ENCODE assay signal across 11 cellular contexts in genomic region chr2:20471902-20472559, GRCh38.
"Had no signal": no experiment of that assay in that cellular context is flagged by ENCODE, and none has a peak within 500 bp of the region (broad histone marks: within the 10 kb centered on the region; RNA-seq: fewer than 3 reads in every experiment).

No MANE protein-coding gene starts in this region.

- H3K27me3 ChIP-seq: dorsolateral prefrontal cortex, esophagus muscularis mucosa, stomach, uterus had no signal

- ATAC-seq: activated CD4-positive, CD25-positive, alpha-beta regulatory T cell treated with anti-CD3 and anti-CD28 coated beads, Interleukin-2, amount 50 U/mL, for 24 hours; activated T-cell treated with anti-CD3 and anti-CD28 coated beads, Interleukin-2, amount 50 U/mL, for 72 hours had no signal

- H3K4me1 Mint-ChIP-seq: activated naive CD8-positive, alpha-beta T cell treated with anti-CD3 and anti-CD28 coated beads, Interleukin-2, amount 10 ng/mL, durations not matched to agents 7 days and 5 days had no signal

- H3K4me3 Mint-ChIP-seq: activated CD4-positive, alpha-beta memory T cell treated with anti-CD3 and anti-CD28 coated beads for 36 hours; activated naive CD8-positive, alpha-beta T cell treated with anti-CD3 and anti-CD28 coated beads, Interleukin-2, amount 10 ng/mL, durations not matched to agents 7 days and 5 days; activated T-cell treated with anti-CD3 and anti-CD28 coated beads, Interleukin-2, amount 50 U/mL, for 72 hours; nephron had no signal

- H3K27ac Mint-ChIP-seq: activated CD4-positive, alpha-beta memory T cell treated with anti-CD3 and anti-CD28 coated beads for 36 hours; activated naive CD8-positive, alpha-beta T cell treated with anti-CD3 and anti-CD28 coated beads, Interleukin-2, amount 10 ng/mL, durations not matched to agents 7 days and 5 days; activated T-cell treated with anti-CD3 and anti-CD28 coated beads, Interleukin-2, amount 50 U/mL, for 72 hours; nephron had no signal

- H3K27ac ChIP-seq: esophagus muscularis mucosa, uterus had no signal

- H3K27me3 Mint-ChIP-seq: activated CD4-positive, alpha-beta memory T cell treated with anti-CD3 and anti-CD28 coated beads for 36 hours had no signal

- H3K4me1 ChIP-seq: uterus had no signal

- H3K9me3 ChIP-seq: esophagus muscularis mucosa, stomach, uterus had no signal

- H3K36me3 Mint-ChIP-seq: activated CD4-positive, alpha-beta memory T cell treated with anti-CD3 and anti-CD28 coated beads for 36 hours; activated naive CD8-positive, alpha-beta T cell treated with anti-CD3 and anti-CD28 coated beads, Interleukin-2, amount 10 ng/mL, durations not matched to agents 7 days and 5 days had no signal

- H3K36me3 ChIP-seq: esophagus muscularis mucosa, stomach, uterus had no signal

- DNase-seq: activated CD4-positive, alpha-beta memory T cell treated with anti-CD3 and anti-CD28 coated beads for 36 hours; activated naive CD8-positive, alpha-beta T cell treated with anti-CD3 and anti-CD28 coated beads, Interleukin-2, amount 10 ng/mL, durations not matched to agents 7 days and 5 days; activated T-cell treated with anti-CD3 and anti-CD28 coated beads, Interleukin-2, amount 50 U/mL, for 72 hours; anterior cingulate cortex; mesenchymal stem cell had no signal

- H3K4me3 ChIP-seq: dorsolateral prefrontal cortex, esophagus muscularis mucosa, stomach, uterus had no signal

- H3K9me3 Mint-ChIP-seq: activated CD4-positive, alpha-beta memory T cell treated with anti-CD3 and anti-CD28 coated beads for 36 hours; activated naive CD8-positive, alpha-beta T cell treated with anti-CD3 and anti-CD28 coated beads, Interleukin-2, amount 10 ng/mL, durations not matched to agents 7 days and 5 days; activated T-cell treated with anti-CD3 and anti-CD28 coated beads, Interleukin-2, amount 50 U/mL, for 72 hours; nephron had no signal
